Comparison of ENCODE assay signal across 1 cellular context in genomic region chr6:163986313-163986712, GRCh38.
TF ChIP-seq lines count a peak whose summit lies in the region.

No MANE protein-coding gene starts in this region.

TF ChIP-seq in HepG2, 621 proteins besides CTCF, POLR2A, EP300 and RAD21 (continued from another document):
- TF ChIP-seq JUN (CRISPR knock-in tag; IDR thresholded peaks at IDR 0.05) (0 out of 2 replicates have a peak, but pooled peaks have one; percentile 40), NR2F1 (CRISPR knock-in tag; IDR thresholded peaks at IDR 0.05) (no peak), EED (CRISPR knock-in tag; IDR thresholded peaks at IDR 0.05) (no peak)
